ENCODE assay signal across 1 cellular context in the genomic region with DNA sequence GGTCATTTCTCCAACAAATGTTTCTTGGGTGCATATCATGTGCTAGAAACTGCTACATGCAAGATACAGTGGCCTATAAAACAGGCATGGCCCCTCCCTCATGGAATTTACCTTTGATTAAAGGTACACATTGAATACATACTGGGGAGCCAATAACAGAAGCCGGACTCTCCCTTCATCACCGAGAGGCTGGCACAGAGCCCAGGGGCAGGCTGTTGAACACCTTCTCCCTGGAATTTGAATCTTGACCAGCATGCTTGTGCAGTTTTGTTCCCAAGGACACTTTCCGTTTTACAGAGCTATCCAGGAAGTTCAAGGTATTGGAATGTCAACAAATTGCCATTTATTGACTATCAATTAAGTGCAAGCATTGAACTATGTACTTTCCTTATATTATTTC.
A peak's percentile ranks its signal among the peaks of the same experiment; 100 is the strongest.
TF ChIP-seq lines count a peak whose summit lies in the region.

No MANE protein-coding gene starts in this region.

TF ChIP-seq in HepG2, 621 proteins besides CTCF, POLR2A, EP300 and RAD21 (continued from another document and continues in another):
- TF ChIP-seq, protein P1, sequence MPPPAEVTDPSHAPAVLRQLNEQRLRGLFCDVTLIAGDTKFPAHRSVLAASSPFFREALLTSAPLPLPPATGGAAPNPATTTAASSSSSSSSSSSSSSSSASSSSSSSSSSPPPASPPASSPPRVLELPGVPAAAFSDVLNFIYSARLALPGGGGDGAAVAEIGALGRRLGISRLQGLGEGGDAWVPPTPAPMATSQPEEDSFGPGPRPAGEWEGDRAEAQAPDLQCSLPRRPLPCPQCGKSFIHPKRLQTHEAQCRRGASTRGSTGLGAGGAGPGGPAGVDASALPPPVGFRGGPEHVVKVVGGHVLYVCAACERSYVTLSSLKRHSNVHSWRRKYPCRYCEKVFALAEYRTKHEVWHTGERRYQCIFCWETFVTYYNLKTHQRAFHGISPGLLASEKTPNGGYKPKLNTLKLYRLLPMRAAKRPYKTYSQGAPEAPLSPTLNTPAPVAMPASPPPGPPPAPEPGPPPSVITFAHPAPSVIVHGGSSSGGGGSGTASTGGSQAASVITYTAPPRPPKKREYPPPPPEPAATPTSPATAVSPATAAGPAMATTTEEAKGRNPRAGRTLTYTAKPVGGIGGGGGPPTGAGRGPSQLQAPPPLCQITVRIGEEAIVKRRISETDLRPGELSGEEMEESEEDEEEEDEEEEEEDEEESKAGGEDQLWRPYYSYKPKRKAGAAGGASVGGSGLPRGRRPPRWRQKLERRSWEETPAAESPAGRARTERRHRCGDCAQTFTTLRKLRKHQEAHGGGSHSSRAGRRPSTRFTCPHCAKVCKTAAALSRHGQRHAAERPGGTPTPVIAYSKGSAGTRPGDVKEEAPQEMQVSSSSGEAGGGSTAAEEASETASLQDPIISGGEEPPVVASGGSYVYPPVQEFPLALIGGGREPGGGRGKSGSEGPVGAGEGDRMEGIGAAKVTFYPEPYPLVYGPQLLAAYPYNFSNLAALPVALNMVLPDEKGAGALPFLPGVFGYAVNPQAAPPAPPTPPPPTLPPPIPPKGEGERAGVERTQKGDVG (CRISPR knock-in tag; IDR thresholded peaks at IDR 0.05; ENCODE audit: borderline replicate concordance): no peak
- TF ChIP-seq RFXANK (CRISPR knock-in tag; IDR thresholded peaks at IDR 0.05) (no peak), SAP130 (CRISPR knock-in tag; IDR thresholded peaks at IDR 0.05; ENCODE audit: low read depth) (peak; percentile 45), GATAD2A (CRISPR knock-in tag; IDR thresholded peaks at IDR 0.05) (peak; percentile 69), PTBP1 (IDR thresholded peaks at IDR 0.05; ENCODE audit: low read depth, low read length, poor library complexity, severe bottlenecking) (no peak), ZFP62 (CRISPR knock-in tag; IDR thresholded peaks at IDR 0.05) (no peak), ZNF652 (CRISPR knock-in tag; IDR thresholded peaks at IDR 0.05; ENCODE audit: borderline replicate concordance, low read depth) (no peak), ZSCAN5A (CRISPR knock-in tag; IDR thresholded peaks at IDR 0.05; ENCODE audit: borderline replicate concordance) (no peak), CREB3 (CRISPR knock-in tag; IDR thresholded peaks at IDR 0.05) (no peak), XRCC5 (optimal IDR thresholded peaks at IDR 0.05; ENCODE audit: low read length) (no peak), RBM22 (optimal IDR thresholded peaks at IDR 0.05; ENCODE audit: low read length) (no peak), HMG20A (CRISPR knock-in tag; IDR thresholded peaks at IDR 0.05; ENCODE audit: borderline replicate concordance) (no peak; the same call in 1 of the 2 replicates), ZNF513 (CRISPR knock-in tag; conservative IDR thresholded peaks at IDR 0.05) (no peak), ZBTB14 (CRISPR knock-in tag; IDR thresholded peaks at IDR 0.05) (no peak), GLI4 (CRISPR knock-in tag; IDR thresholded peaks at IDR 0.05; ENCODE audit: borderline replicate concordance) (no peak), ZNF891 (CRISPR knock-in tag; IDR thresholded peaks at IDR 0.05) (no peak), PCBP1 (IDR thresholded peaks at IDR 0.05; ENCODE audit: borderline replicate concordance, low read depth, low read length) (no peak), ZSCAN25 (CRISPR knock-in tag; IDR thresholded peaks at IDR 0.05) (no peak), ZNF549 (CRISPR knock-in tag; IDR thresholded peaks at IDR 0.05) (no peak), HDAC2 (CRISPR knock-in tag; IDR thresholded peaks at IDR 0.05) (peak; percentile 30; the same call in 1 of the 2 replicates), ZNF773 (CRISPR knock-in tag; IDR thresholded peaks at IDR 0.05; ENCODE audit: borderline replicate concordance) (no peak), DNMT1 (CRISPR knock-in tag; IDR thresholded peaks at IDR 0.05) (no peak), ZNF792 (CRISPR knock-in tag; IDR thresholded peaks at IDR 0.05) (no peak), HCFC1 (IDR thresholded peaks at IDR 0.05; ENCODE audit: low read depth, low read length) (no peak), ZNF580 (CRISPR knock-in tag; IDR thresholded peaks at IDR 0.05; ENCODE audit: borderline replicate concordance, low read depth) (no peak), ZFY (CRISPR knock-in tag; IDR thresholded peaks at IDR 0.05) (no peak), SOX6 (IDR thresholded peaks at IDR 0.05) (no peak), SOX6 (CRISPR knock-in tag; IDR thresholded peaks at IDR 0.05) (peak; percentile 63), ATF5 (CRISPR knock-in tag; IDR thresholded peaks at IDR 0.05; ENCODE audit: low read depth) (no peak), SMARCE1 (IDR thresholded peaks at IDR 0.05; ENCODE audit: borderline replicate concordance) (no peak)
- TF ChIP-seq, protein P2, sequence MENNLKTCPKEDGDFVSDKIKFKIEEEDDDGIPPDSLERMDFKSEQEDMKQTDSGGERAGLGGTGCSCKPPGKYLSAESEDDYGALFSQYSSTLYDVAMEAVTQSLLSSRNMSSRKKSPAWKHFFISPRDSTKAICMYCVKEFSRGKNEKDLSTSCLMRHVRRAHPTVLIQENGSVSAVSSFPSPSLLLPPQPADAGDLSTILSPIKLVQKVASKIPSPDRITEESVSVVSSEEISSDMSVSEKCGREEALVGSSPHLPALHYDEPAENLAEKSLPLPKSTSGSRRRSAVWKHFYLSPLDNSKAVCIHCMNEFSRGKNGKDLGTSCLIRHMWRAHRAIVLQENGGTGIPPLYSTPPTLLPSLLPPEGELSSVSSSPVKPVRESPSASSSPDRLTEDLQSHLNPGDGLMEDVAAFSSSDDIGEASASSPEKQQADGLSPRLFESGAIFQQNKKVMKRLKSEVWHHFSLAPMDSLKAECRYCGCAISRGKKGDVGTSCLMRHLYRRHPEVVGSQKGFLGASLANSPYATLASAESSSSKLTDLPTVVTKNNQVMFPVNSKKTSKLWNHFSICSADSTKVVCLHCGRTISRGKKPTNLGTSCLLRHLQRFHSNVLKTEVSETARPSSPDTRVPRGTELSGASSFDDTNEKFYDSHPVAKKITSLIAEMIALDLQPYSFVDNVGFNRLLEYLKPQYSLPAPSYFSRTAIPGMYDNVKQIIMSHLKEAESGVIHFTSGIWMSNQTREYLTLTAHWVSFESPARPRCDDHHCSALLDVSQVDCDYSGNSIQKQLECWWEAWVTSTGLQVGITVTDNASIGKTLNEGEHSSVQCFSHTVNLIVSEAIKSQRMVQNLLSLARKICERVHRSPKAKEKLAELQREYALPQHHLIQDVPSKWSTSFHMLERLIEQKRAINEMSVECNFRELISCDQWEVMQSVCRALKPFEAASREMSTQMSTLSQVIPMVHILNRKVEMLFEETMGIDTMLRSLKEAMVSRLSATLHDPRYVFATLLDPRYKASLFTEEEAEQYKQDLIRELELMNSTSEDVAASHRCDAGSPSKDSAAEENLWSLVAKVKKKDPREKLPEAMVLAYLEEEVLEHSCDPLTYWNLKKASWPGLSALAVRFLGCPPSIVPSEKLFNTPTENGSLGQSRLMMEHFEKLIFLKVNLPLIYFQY (CRISPR knock-in tag; IDR thresholded peaks at IDR 0.05; ENCODE audit: borderline replicate concordance): no peak
- TF ChIP-seq, protein P3, sequence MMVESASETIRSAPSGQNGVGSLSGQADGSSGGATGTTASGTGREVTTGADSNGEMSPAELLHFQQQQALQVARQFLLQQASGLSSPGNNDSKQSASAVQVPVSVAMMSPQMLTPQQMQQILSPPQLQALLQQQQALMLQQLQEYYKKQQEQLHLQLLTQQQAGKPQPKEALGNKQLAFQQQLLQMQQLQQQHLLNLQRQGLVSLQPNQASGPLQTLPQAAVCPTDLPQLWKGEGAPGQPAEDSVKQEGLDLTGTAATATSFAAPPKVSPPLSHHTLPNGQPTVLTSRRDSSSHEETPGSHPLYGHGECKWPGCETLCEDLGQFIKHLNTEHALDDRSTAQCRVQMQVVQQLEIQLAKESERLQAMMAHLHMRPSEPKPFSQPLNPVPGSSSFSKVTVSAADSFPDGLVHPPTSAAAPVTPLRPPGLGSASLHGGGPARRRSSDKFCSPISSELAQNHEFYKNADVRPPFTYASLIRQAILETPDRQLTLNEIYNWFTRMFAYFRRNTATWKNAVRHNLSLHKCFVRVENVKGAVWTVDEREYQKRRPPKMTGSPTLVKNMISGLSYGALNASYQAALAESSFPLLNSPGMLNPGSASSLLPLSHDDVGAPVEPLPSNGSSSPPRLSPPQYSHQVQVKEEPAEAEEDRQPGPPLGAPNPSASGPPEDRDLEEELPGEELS (CRISPR knock-in tag; IDR thresholded peaks at IDR 0.05): peak; percentile 76
- TF ChIP-seq, protein P4, sequence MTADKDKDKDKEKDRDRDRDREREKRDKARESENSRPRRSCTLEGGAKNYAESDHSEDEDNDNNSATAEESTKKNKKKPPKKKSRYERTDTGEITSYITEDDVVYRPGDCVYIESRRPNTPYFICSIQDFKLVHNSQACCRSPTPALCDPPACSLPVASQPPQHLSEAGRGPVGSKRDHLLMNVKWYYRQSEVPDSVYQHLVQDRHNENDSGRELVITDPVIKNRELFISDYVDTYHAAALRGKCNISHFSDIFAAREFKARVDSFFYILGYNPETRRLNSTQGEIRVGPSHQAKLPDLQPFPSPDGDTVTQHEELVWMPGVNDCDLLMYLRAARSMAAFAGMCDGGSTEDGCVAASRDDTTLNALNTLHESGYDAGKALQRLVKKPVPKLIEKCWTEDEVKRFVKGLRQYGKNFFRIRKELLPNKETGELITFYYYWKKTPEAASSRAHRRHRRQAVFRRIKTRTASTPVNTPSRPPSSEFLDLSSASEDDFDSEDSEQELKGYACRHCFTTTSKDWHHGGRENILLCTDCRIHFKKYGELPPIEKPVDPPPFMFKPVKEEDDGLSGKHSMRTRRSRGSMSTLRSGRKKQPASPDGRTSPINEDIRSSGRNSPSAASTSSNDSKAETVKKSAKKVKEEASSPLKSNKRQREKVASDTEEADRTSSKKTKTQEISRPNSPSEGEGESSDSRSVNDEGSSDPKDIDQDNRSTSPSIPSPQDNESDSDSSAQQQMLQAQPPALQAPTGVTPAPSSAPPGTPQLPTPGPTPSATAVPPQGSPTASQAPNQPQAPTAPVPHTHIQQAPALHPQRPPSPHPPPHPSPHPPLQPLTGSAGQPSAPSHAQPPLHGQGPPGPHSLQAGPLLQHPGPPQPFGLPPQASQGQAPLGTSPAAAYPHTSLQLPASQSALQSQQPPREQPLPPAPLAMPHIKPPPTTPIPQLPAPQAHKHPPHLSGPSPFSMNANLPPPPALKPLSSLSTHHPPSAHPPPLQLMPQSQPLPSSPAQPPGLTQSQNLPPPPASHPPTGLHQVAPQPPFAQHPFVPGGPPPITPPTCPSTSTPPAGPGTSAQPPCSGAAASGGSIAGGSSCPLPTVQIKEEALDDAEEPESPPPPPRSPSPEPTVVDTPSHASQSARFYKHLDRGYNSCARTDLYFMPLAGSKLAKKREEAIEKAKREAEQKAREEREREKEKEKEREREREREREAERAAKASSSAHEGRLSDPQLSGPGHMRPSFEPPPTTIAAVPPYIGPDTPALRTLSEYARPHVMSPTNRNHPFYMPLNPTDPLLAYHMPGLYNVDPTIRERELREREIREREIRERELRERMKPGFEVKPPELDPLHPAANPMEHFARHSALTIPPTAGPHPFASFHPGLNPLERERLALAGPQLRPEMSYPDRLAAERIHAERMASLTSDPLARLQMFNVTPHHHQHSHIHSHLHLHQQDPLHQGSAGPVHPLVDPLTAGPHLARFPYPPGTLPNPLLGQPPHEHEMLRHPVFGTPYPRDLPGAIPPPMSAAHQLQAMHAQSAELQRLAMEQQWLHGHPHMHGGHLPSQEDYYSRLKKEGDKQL (CRISPR knock-in tag; IDR thresholded peaks at IDR 0.05; ENCODE audit: low read depth): no peak
